Comparison of ENCODE assay signal across 25 cellular contexts in the genomic region with DNA sequence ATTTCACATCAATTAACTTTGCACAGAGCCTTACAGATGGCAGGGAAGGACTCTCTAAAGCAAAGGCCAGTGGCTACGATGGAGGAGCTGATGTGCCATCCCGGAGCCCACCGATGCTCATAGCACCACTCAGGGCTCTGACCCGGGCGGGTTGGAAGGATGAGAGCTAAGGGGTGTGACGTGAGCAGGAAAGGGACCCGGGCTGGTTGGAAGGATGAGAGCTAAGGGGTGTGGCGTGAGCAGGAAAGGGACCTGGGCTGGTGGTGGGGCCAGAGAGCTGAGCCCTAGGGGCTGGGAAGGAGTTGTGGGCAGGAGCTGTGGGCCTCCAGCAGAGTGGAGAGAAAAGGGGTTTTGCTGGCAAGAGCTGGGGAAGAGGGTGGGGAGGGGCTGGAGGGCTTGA. TPM values are rescaled to one million over a fixed set of nuclear protein-coding genes. Genes with fewer than 3 reads are reported as not detected.
DNase-seq lines count a peak whose midpoint lies in the region; ATAC-seq, FAIRE-seq and TF ChIP-seq lines count a peak whose summit lies in the region.
"Had no signal": no experiment of that assay in that cellular context is flagged by ENCODE, and none has a peak within 500 bp of the region (broad histone marks: within the 10 kb centered on the region; RNA-seq: fewer than 3 reads in every experiment).

No MANE protein-coding gene starts in this region.

- no peak for TF ChIP-seq CTCF in right lobe of liver (IDR thresholded peaks at IDR 0.05)
- no peak for TF ChIP-seq CTCF in HepG2 (CRISPR knock-in tag; IDR thresholded peaks at IDR 0.05)

- TF ChIP-seq RAD21 in HepG2 (CRISPR knock-in tag; IDR thresholded peaks at IDR 0.05) = no peak

- peak overlapping the region; percentile 40 for H3K27ac Mint-ChIP-seq in activated T-helper 1 cell treated with anti-CD3 and anti-CD28 coated beads, Interleukin-12 subunit alpha, Interleukin-12 subunit beta, Interleukin-2, Interleukin-4 antibody, amounts not matched to agents 30 ng/mL and 10 ng/mL and 1 ng/mL, durations not matched to agents 14 hours and 24 hours and 36 hours
- peak overlapping the region in 9 of 10 donors; percentile 44 to 93 (median 82) for H3K27ac Mint-ChIP-seq in naive thymus-derived CD8-positive, alpha-beta T cell
- H3K27ac Mint-ChIP-seq: activated T-cell treated with anti-CD3 and anti-CD28 coated beads, Interleukin-2, amount 50 U/mL, for 24 hours; WTC11 had no signal

- intact Hi-C loops in right lobe of liver (cut with DNase I) (no loop called here), HepG2 (cut with micrococcal nuclease; ENCODE audit: unreplicated experiment) (no loop called here)
- intact Hi-C loops in activated T-helper 1 cell treated with anti-CD3 and anti-CD28 coated beads, Interleukin-12 subunit alpha, Interleukin-12 subunit beta, Interleukin-2, Interleukin-4 antibody, amounts not matched to agents 30 ng/mL and 10 ng/mL and 1 ng/mL, durations not matched to agents 14 hours and 24 hours and 36 hours (cut with micrococcal nuclease) = loop anchor here (5.0 kb wide), 1 partner anchor 401 kb away; the partner anchor contains the start of gene CHFR

- 67% methylated on average over 5 of the region's 8 CpGs for WGBS in right lobe of liver (ENCODE audit: insufficient coverage, low coverage, low lambda C conversion rate, missing lambda C conversion rate)
- 40% methylated on average over 8 of the region's 8 CpGs for WGBS in HepG2 (ENCODE audit: low lambda C conversion rate)

- TF ChIP-seq EP300 in HepG2 (IDR thresholded peaks at IDR 0.05; ENCODE audit: low read depth in 2 of 2, low read length in 2 of 2) (no peak), HepG2 (CRISPR knock-in tag; IDR thresholded peaks at IDR 0.05; ENCODE audit: borderline replicate concordance) (no peak)

- no TSS peak for BruUV-seq in HepG2 (replicated peaks; lab: Mats Ljungman, UMichigan)

- no peak for ATAC-seq in right lobe of liver
- ATAC-seq in HepG2 = no peak
- ATAC-seq in naive thymus-derived CD8-positive, alpha-beta T cell = no peak
- no peak for ATAC-seq in GM21360 (IDR thresholded peaks at IDR 0.05; ENCODE audit: unreplicated experiment)
- no peak for ATAC-seq in HG03095 (IDR thresholded peaks at IDR 0.05; ENCODE audit: unreplicated experiment)
- ATAC-seq: right cardiac atrium, WTC11 had no signal

- H3K4me3 ChIP-seq in right lobe of liver (no peak overlapping the region), HepG2 (replicated peaks in 1 of 3; ENCODE audit: insufficient read depth in 1 of 3, low read depth in 2 of 3, low read length in 3 of 3) (no peak overlapping the region)
- H3K4me3 ChIP-seq: ascending aorta, dorsolateral prefrontal cortex, thoracic aorta, vagina had no signal

- FAIRE-seq in HepG2 (lab: Jason Lieb, UNC) = no peak
- no peak for FAIRE-seq in GM19239 (lab: Jason Lieb, UNC)
- FAIRE-seq: endothelial cell of umbilical vein had no signal

- POLR2A ChIA-PET in HepG2 (lab: Yijun Ruan, JAX) = no interaction called here
- POLR2A ChIA-PET in naive thymus-derived CD8-positive, alpha-beta T cell (lab: Charles Lee) = interaction anchor here (0.6 to 5.0 kb wide), 10 partner anchors 8 to 69 kb away, joined by 3 to 111 read pairs (median 3); no protein-coding TSS in a partner anchor

- no peak overlapping the region for H3K27ac ChIP-seq in right lobe of liver
- no peak overlapping the region for H3K27ac ChIP-seq in HepG2 (ENCODE audit: extremely low read length, insufficient read depth, low read length)
- H3K27ac ChIP-seq: ascending aorta, parathyroid adenoma, thoracic aorta, vagina had no signal

- no peaks in the 10 kb centered on the region for H3K9me3 ChIP-seq in right lobe of liver
- no peaks in the 10 kb centered on the region for H3K9me3 ChIP-seq in HepG2 (ENCODE audit: low read length)
- H3K9me3 ChIP-seq: ascending aorta, SK-N-SH, thoracic aorta, vagina had no signal

- H3K4me1 ChIP-seq in right lobe of liver (peaks cover 0 to under 1% (median 0%) of the 10 kb centered on the region in 4 donors), HepG2 (ENCODE audit: insufficient read depth, low read length) (peaks cover 16% of the 10 kb centered on the region)
- H3K4me1 ChIP-seq: parathyroid adenoma had no signal

- H3K9ac ChIP-seq in HepG2 (ENCODE audit: insufficient read depth, low read depth, low read length) = no peak overlapping the region
- H3K9ac ChIP-seq: parathyroid adenoma, SK-N-SH had no signal

- H3K9me3 Mint-ChIP-seq in activated T-helper 1 cell treated with anti-CD3 and anti-CD28 coated beads, Interleukin-12 subunit alpha, Interleukin-12 subunit beta, Interleukin-2, Interleukin-4 antibody, amounts not matched to agents 30 ng/mL and 10 ng/mL and 1 ng/mL, durations not matched to agents 14 hours and 24 hours and 36 hours = no peaks in the 10 kb centered on the region
- H3K9me3 Mint-ChIP-seq in naive thymus-derived CD8-positive, alpha-beta T cell = no peaks in the 10 kb centered on the region
- H3K9me3 Mint-ChIP-seq: activated T-cell treated with anti-CD3 and anti-CD28 coated beads, Interleukin-2, amount 50 U/mL, for 24 hours; WTC11 had no signal

- peaks cover 3% of the 10 kb centered on the region for H3K27me3 Mint-ChIP-seq in activated T-helper 1 cell treated with anti-CD3 and anti-CD28 coated beads, Interleukin-12 subunit alpha, Interleukin-12 subunit beta, Interleukin-2, Interleukin-4 antibody, amounts not matched to agents 30 ng/mL and 10 ng/mL and 1 ng/mL, durations not matched to agents 14 hours and 24 hours and 36 hours (ENCODE audit: insufficient read depth)
- H3K27me3 Mint-ChIP-seq in naive thymus-derived CD8-positive, alpha-beta T cell = no peaks in the 10 kb centered on the region
- H3K27me3 Mint-ChIP-seq: activated T-cell treated with anti-CD3 and anti-CD28 coated beads, Interleukin-2, amount 50 U/mL, for 24 hours had no signal

- peaks cover 5% of the 10 kb centered on the region for H3K79me2 ChIP-seq in HepG2 (ENCODE audit: insufficient read depth, low read length)

- no peaks in the 10 kb centered on the region for H3K36me3 Mint-ChIP-seq in activated T-helper 1 cell treated with anti-CD3 and anti-CD28 coated beads, Interleukin-12 subunit alpha, Interleukin-12 subunit beta, Interleukin-2, Interleukin-4 antibody, amounts not matched to agents 30 ng/mL and 10 ng/mL and 1 ng/mL, durations not matched to agents 14 hours and 24 hours and 36 hours (ENCODE audit: low read depth)
- H3K36me3 Mint-ChIP-seq in naive thymus-derived CD8-positive, alpha-beta T cell = no peaks in the 10 kb centered on the region
- H3K36me3 Mint-ChIP-seq: WTC11 had no signal

- peaks cover 26% of the 10 kb centered on the region for H3K4me1 Mint-ChIP-seq in activated T-helper 1 cell treated with anti-CD3 and anti-CD28 coated beads, Interleukin-12 subunit alpha, Interleukin-12 subunit beta, Interleukin-2, Interleukin-4 antibody, amounts not matched to agents 30 ng/mL and 10 ng/mL and 1 ng/mL, durations not matched to agents 14 hours and 24 hours and 36 hours (ENCODE audit: low read depth)
- peaks cover 26 to 58% (median 46%) of the 10 kb centered on the region in 4 donors for H3K4me1 Mint-ChIP-seq in naive thymus-derived CD8-positive, alpha-beta T cell

- no peaks in the 10 kb centered on the region for H3K27me3 ChIP-seq in right lobe of liver
- H3K27me3 ChIP-seq in HepG2 (ENCODE audit: control insufficient read depth in 1 of 2, insufficient read depth in 2 of 2, low read length in 2 of 2) = peaks cover 32 to 79% of the 10 kb centered on the region in 2 experiments
- H3K27me3 ChIP-seq: ascending aorta, dorsolateral prefrontal cortex, vagina had no signal

- CTCF ChIA-PET in HepG2 (lab: Yijun Ruan, JAX; ENCODE audit: low intra/inter-chr PET ratio, low total read pairs) = no interaction called here

- TF ChIP-seq POLR2A in right lobe of liver (IDR thresholded peaks at IDR 0.05) (no peak), HepG2 (IDR thresholded peaks at IDR 0.05; ENCODE audit: insufficient read depth in 1 of 2, low read depth in 2 of 2, low read length in 2 of 2) (no peak)

- peaks cover 5% of the 10 kb centered on the region for H4K20me1 ChIP-seq in HepG2 (ENCODE audit: insufficient read depth, low read length)

- no peak overlapping the region for H2AFZ ChIP-seq in HepG2 (ENCODE audit: low read length)
- H2AFZ ChIP-seq: parathyroid adenoma had no signal

- no peak overlapping the region for H3K4me2 ChIP-seq in HepG2 (ENCODE audit: low read depth, low read length)
- H3K4me2 ChIP-seq: SK-N-SH had no signal

- in situ Hi-C loops in HepG2 (cut with HindIII; ENCODE audit: extremely low pct_ligation_motif_present, low pct_unique_long_range_greater_than_20kb) = no loop called here

- DNase-seq in right lobe of liver = peak in 2 of 3 donors; percentile 8 to 48
- no peak for DNase-seq in HepG2 (ENCODE audit: low spot score)
- no peak for DNase-seq in activated T-helper 1 cell treated with anti-CD3 and anti-CD28 coated beads, Interleukin-12 subunit alpha, Interleukin-12 subunit beta, Interleukin-2, Interleukin-4 antibody, amounts not matched to agents 30 ng/mL and 10 ng/mL and 1 ng/mL, durations not matched to agents 14 hours and 24 hours and 36 hours (ENCODE audit: low spot score)
- no peak for DNase-seq in naive thymus-derived CD8-positive, alpha-beta T cell
- DNase-seq in GM19239 (ENCODE audit: insufficient read length, low spot score) = no peak
- DNase-seq: activated T-cell treated with anti-CD3 and anti-CD28 coated beads, Interleukin-2, amount 50 U/mL, for 24 hours; central memory CD4-positive, alpha-beta T cell; dorsolateral prefrontal cortex; mesenchymal stem cell; NCI-H2029 treated with DMSO at 0.1 percent for 48 hours; NCI-H226; NCI-H774; SK-N-SH; stimulated activated CD4-positive, alpha-beta T cell treated with anti-CD3 and anti-CD28 coated beads, Interleukin-4, amount 100 ng/mL, for 24 hours; stimulated activated naive CD4-positive, alpha-beta T cell treated with Interleukin-2 at 50 U/mL for 16 hours; T1000 had no signal

- no peak overlapping the region for H3K4me3 Mint-ChIP-seq in activated T-helper 1 cell treated with anti-CD3 and anti-CD28 coated beads, Interleukin-12 subunit alpha, Interleukin-12 subunit beta, Interleukin-2, Interleukin-4 antibody, amounts not matched to agents 30 ng/mL and 10 ng/mL and 1 ng/mL, durations not matched to agents 14 hours and 24 hours and 36 hours
- H3K4me3 Mint-ChIP-seq in naive thymus-derived CD8-positive, alpha-beta T cell = peak overlapping the region in 7 of 10 donors; percentile 12 to 78 (median 56)
- H3K4me3 Mint-ChIP-seq: activated T-cell treated with anti-CD3 and anti-CD28 coated beads, Interleukin-2, amount 50 U/mL, for 24 hours; WTC11 had no signal

- no peaks in the 10 kb centered on the region for H3K36me3 ChIP-seq in right lobe of liver
- H3K36me3 ChIP-seq in HepG2 (replicated peaks in 1 of 2; ENCODE audit: control insufficient read depth in 1 of 2, insufficient read depth in 2 of 2, low read length in 2 of 2) = no peaks in the 10 kb centered on the region
- H3K36me3 ChIP-seq: ascending aorta, thoracic aorta, vagina had no signal

RNA-seq across cellular contexts. Expression of gene FBRSL1, which starts 3.8 kb away (rescaled TPM):
- total RNA-seq in right lobe of liver (10 to 100 TPM; 16.2 to 27.6 (median 23.3) TPM), HepG2 (2016; rRNA removed; fragmentation: Illumina TruSeq; extraction: Trizol) (3.7 and 7.9 TPM in 2 replicates)
- total RNA-seq in HepG2 (2016; cell fraction: cytosol; rRNA removed; fragmentation: Illumina TruSeq; extraction: Trizol; ENCODE audit: low read depth) = 2.7 and 3.6 TPM in 2 replicates
- 5.4 and 6.9 TPM in 2 replicates for total RNA-seq in HepG2 (2016; cell fraction: insoluble cytoplasmic fraction; rRNA removed; fragmentation: Illumina TruSeq; extraction: Trizol)
- total RNA-seq in HepG2 (2016; cell fraction: membrane; rRNA removed; fragmentation: Illumina TruSeq; extraction: Trizol) = 7.0 and 9.3 TPM in 2 replicates
- total RNA-seq in HepG2 (2016; cell fraction: nucleus; rRNA removed; fragmentation: Illumina TruSeq; extraction: Trizol) = 10.9 and 11.0 TPM in 2 replicates
- 3.6 and 4.9 TPM in 2 replicates for polyA plus RNA-seq in HepG2 (2011; rRNA removed)
- polyA plus RNA-seq in HepG2 (2011; cell fraction: cytosol; rRNA removed) = 3.0 and 6.0 TPM in 2 replicates
- 50.9 and 76.3 TPM in 2 replicates for polyA plus RNA-seq in HepG2 (2011; cell fraction: nucleus; rRNA removed)
- polyA plus RNA-seq in HepG2 (2012) = 25.5 and 31.0 TPM in 2 replicates
- polyA plus RNA-seq in HepG2 (2016; cell fraction: cytosol; fragmentation: Illumina TruSeq; extraction: Trizol; ENCODE audit: low read depth) = 5.9 and 6.4 TPM in 2 replicates
- 20.0 and 28.2 TPM in 2 replicates for polyA plus RNA-seq in HepG2 (2016; cell fraction: insoluble cytoplasmic fraction; fragmentation: Illumina TruSeq; extraction: Trizol; ENCODE audit: low read depth)
- 20.5 and 23.8 TPM in 2 replicates for polyA plus RNA-seq in HepG2 (2016; cell fraction: membrane; fragmentation: Illumina TruSeq; extraction: Trizol; ENCODE audit: low read depth)
- polyA plus RNA-seq in HepG2 (2016; cell fraction: nucleus; fragmentation: Illumina TruSeq; extraction: Trizol; ENCODE audit: insufficient read depth, low read depth) = 64.1 and 69.3 TPM in 2 replicates
- 3.8 and 7.6 TPM in 2 replicates for polyA minus RNA-seq in HepG2 (2011; rRNA and poly(A)+ RNA removed; ENCODE audit: low replicate concordance)
- polyA minus RNA-seq in HepG2 (2011; cell fraction: cytosol; rRNA and poly(A)+ RNA removed) = 17.3 and 28.7 TPM in 2 replicates
- 8.5 and 11.2 TPM in 2 replicates for polyA minus RNA-seq in HepG2 (2011; cell fraction: nucleus; rRNA and poly(A)+ RNA removed)
- total RNA-seq in activated T-helper 1 cell treated with anti-CD3 and anti-CD28 coated beads, Interleukin-12 subunit alpha, Interleukin-12 subunit beta, Interleukin-2, Interleukin-4 antibody, amounts not matched to agents 30 ng/mL and 10 ng/mL and 1 ng/mL, durations not matched to agents 14 hours and 24 hours and 36 hours = 75.8 and 80.2 TPM in 2 replicates
- 100 to 1,000 TPM in 1 of 2 experiments, 10 to 100 TPM in 1; 97.5 to 101 TPM for total RNA-seq in naive thymus-derived CD8-positive, alpha-beta T cell
- 1 to 10 TPM in 1 of 3 donors, under 1 TPM in 2; 0.38 to 1.0 (median 0.42) TPM for polyA plus RNA-seq in naive thymus-derived CD8-positive, alpha-beta T cell

Comparison
In these comparisons a context has a peak if more than half of its experiments do, and no peak if none do; other contexts are left out.
1. DNase-seq: peak in right lobe of liver (2 of 3); none in HepG2 (single experiment), activated T-helper 1 cell treated with anti-CD3 and anti-CD28 coated beads, Interleukin-12 subunit alpha, Interleukin-12 subunit beta, Interleukin-2, Interleukin-4 antibody, amounts not matched to agents 30 ng/mL and 10 ng/mL and 1 ng/mL, durations not matched to agents 14 hours and 24 hours and 36 hours (single experiment), naive thymus-derived CD8-positive, alpha-beta T cell (0 of 10) and GM19239 (single experiment).